In the genomic region with DNA sequence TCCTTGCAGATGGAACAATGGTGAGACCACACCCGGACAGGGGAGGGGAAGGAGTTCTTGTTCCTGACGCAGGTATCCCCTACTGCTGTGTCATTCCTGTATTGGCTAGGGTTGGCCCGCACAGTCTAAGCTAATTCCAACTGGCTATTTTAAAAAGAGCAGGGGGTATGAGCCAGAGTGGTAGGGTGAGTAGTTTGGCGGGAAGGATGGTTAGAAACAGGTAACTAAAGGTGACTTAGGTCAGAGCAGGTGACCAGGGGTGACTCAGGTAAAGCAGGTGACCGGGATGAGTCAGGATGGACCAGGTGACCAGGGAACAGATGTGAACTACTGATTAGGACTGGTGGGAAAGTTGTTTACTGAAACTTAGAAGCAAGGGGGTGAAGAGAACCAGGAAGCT, we compare ENCODE assay signal across 12 cellular contexts. TPM values are rescaled to one million over a fixed set of nuclear protein-coding genes. Genes with fewer than 3 reads are reported as not detected.
DNase-seq lines count a peak whose midpoint lies in the region; ATAC-seq, FAIRE-seq and TF ChIP-seq lines count a peak whose summit lies in the region.
"Had no signal": no experiment of that assay in that cellular context is flagged by ENCODE, and none has a peak within 500 bp of the region (broad histone marks: within the 10 kb centered on the region; RNA-seq: fewer than 3 reads in every experiment).

No MANE protein-coding gene starts in this region.

- H3K27me3 ChIP-seq in cardiac muscle cell (no peaks in the 10 kb centered on the region), heart left ventricle (no peaks in the 10 kb centered on the region), HepG2 (ENCODE audit: control insufficient read depth in 1 of 2, insufficient read depth in 2 of 2, low read length in 2 of 2) (no peaks in the 10 kb centered on the region)

- no peak overlapping the region for H2AFZ ChIP-seq in HepG2 (ENCODE audit: low read length)

- CTCF ChIA-PET in HepG2 (lab: Yijun Ruan, JAX; ENCODE audit: low intra/inter-chr PET ratio, low total read pairs) = no interaction called here
- CTCF ChIA-PET in activated naive CD4-positive, alpha-beta T cell treated with anti-CD3 and anti-CD28 coated beads for 36 hours (lab: Charles Lee) = no interaction called here

- peak overlapping the region; percentile 2 for H3K27ac Mint-ChIP-seq in activated naive CD8-positive, alpha-beta T cell treated with anti-CD3 and anti-CD28 coated beads, Interleukin-2, amount 50 U/mL, for 24 hours
- no peak overlapping the region for H3K27ac Mint-ChIP-seq in activated naive CD4-positive, alpha-beta T cell treated with anti-CD3 and anti-CD28 coated beads for 36 hours

- in situ Hi-C loops in HepG2 (cut with HindIII; ENCODE audit: extremely low pct_ligation_motif_present, low pct_unique_long_range_greater_than_20kb) = no loop called here

- H3K9me3 ChIP-seq in cardiac muscle cell (ENCODE audit: low read depth) (no peaks in the 10 kb centered on the region), heart left ventricle (no peaks in the 10 kb centered on the region), HepG2 (ENCODE audit: low read length) (no peaks in the 10 kb centered on the region)

- peaks cover 19% of the 10 kb centered on the region for H3K4me1 ChIP-seq in cardiac muscle cell (ENCODE audit: low read depth)
- H3K4me1 ChIP-seq in heart left ventricle = peaks cover 0 to 34% (median 12%) of the 10 kb centered on the region in 12 donors
- H3K4me1 ChIP-seq in HepG2 (ENCODE audit: insufficient read depth, low read length) = peaks cover 26% of the 10 kb centered on the region

- no peaks in the 10 kb centered on the region for H3K27me3 Mint-ChIP-seq in activated naive CD8-positive, alpha-beta T cell treated with anti-CD3 and anti-CD28 coated beads, Interleukin-2, amount 50 U/mL, for 24 hours
- no peaks in the 10 kb centered on the region for H3K27me3 Mint-ChIP-seq in activated naive CD4-positive, alpha-beta T cell treated with anti-CD3 and anti-CD28 coated beads for 36 hours (ENCODE audit: low read depth)

- FAIRE-seq in HepG2 (lab: Jason Lieb, UNC) = no peak

- intact Hi-C loops in heart left ventricle (cut with DNase I) (no loop called here), HepG2 (cut with micrococcal nuclease; ENCODE audit: unreplicated experiment) (no loop called here)
- intact Hi-C loops in activated naive CD4-positive, alpha-beta T cell treated with anti-CD3 and anti-CD28 coated beads for 36 hours (cut with micrococcal nuclease) = no loop called here

- peaks cover 73% of the 10 kb centered on the region for H3K79me2 ChIP-seq in HepG2 (ENCODE audit: insufficient read depth, low read length)

- TF ChIP-seq RAD21 in HepG2 (CRISPR knock-in tag; IDR thresholded peaks at IDR 0.05) = no peak

- DNase-seq in cardiac muscle cell (ENCODE audit: low read depth in 1 of 2, low spot score in 1 of 2) (no peak), heart left ventricle (no peak), HepG2 (ENCODE audit: low spot score) (peak; percentile 7), CD1c-positive myeloid dendritic cell (ENCODE audit: extremely low spot score) (no peak), NCI-H1436 (lab: John Stamatoyannopoulos, UW) (no peak)
- DNase-seq in activated naive CD8-positive, alpha-beta T cell treated with anti-CD3 and anti-CD28 coated beads, Interleukin-2, amount 50 U/mL, for 24 hours = no peak
- DNase-seq in activated naive CD4-positive, alpha-beta T cell treated with anti-CD3 and anti-CD28 coated beads for 36 hours = no peak
- DNase-seq: amygdala, glutamatergic neuron, SW 1271 had no signal

- TF ChIP-seq EP300 in HepG2 (IDR thresholded peaks at IDR 0.05; ENCODE audit: low read depth in 2 of 2, low read length in 2 of 2) (no peak), HepG2 (CRISPR knock-in tag; IDR thresholded peaks at IDR 0.05; ENCODE audit: borderline replicate concordance) (no peak)

- TF ChIP-seq CTCF in cardiac muscle cell (IDR thresholded peaks at IDR 0.05; ENCODE audit: low read depth, low read length) (no peak), heart left ventricle (IDR thresholded peaks at IDR 0.05) (no peak), HepG2 (CRISPR knock-in tag; IDR thresholded peaks at IDR 0.05) (no peak)

- 83 to 92% (median 87%) methylated on average over 5 of the region's 5 CpGs for WGBS in heart left ventricle, 4 donors
- WGBS in HepG2 (ENCODE audit: low lambda C conversion rate) = 94% methylated on average over 5 of the region's 5 CpGs

- peaks cover 56% of the 10 kb centered on the region for H4K20me1 ChIP-seq in HepG2 (ENCODE audit: insufficient read depth, low read length)

- TF ChIP-seq POLR2A in heart left ventricle (IDR thresholded peaks at IDR 0.05) (no peak), HepG2 (IDR thresholded peaks at IDR 0.05; ENCODE audit: insufficient read depth in 1 of 2, low read depth in 2 of 2, low read length in 2 of 2) (no peak)

- H3K36me3 ChIP-seq in cardiac muscle cell (peaks cover 24% of the 10 kb centered on the region), heart left ventricle (peaks cover 0 to 28% (median 18%) of the 10 kb centered on the region in 9 donors), HepG2 (replicated peaks in 1 of 2; ENCODE audit: control insufficient read depth in 1 of 2, insufficient read depth in 2 of 2, low read length in 2 of 2) (peaks cover 4 to 24% of the 10 kb centered on the region in 2 experiments)

- H3K4me2 ChIP-seq in HepG2 (ENCODE audit: low read depth, low read length) = no peak overlapping the region
- H3K4me2 ChIP-seq: KMS-11 had no signal

- H3K27ac ChIP-seq in cardiac muscle cell (peak overlapping the region; percentile 67), heart left ventricle (no peak overlapping the region), HepG2 (ENCODE audit: extremely low read length, insufficient read depth, low read length) (no peak overlapping the region)
- H3K27ac ChIP-seq: KMS-11 had no signal

- peaks cover 49% of the 10 kb centered on the region for H3K4me1 Mint-ChIP-seq in activated naive CD8-positive, alpha-beta T cell treated with anti-CD3 and anti-CD28 coated beads, Interleukin-2, amount 50 U/mL, for 24 hours
- H3K4me1 Mint-ChIP-seq in activated naive CD4-positive, alpha-beta T cell treated with anti-CD3 and anti-CD28 coated beads for 36 hours (ENCODE audit: low read depth) = peaks cover 51% of the 10 kb centered on the region

- POLR2A ChIA-PET in HepG2 (lab: Yijun Ruan, JAX) = no interaction called here

- no TSS peak for BruUV-seq in HepG2 (replicated peaks; lab: Mats Ljungman, UMichigan)

- H3K36me3 Mint-ChIP-seq in activated naive CD8-positive, alpha-beta T cell treated with anti-CD3 and anti-CD28 coated beads, Interleukin-2, amount 50 U/mL, for 24 hours (ENCODE audit: low read depth) = peaks cover 27% of the 10 kb centered on the region
- peaks cover 18% of the 10 kb centered on the region for H3K36me3 Mint-ChIP-seq in activated naive CD4-positive, alpha-beta T cell treated with anti-CD3 and anti-CD28 coated beads for 36 hours (ENCODE audit: low read depth)

- H3K4me3 Mint-ChIP-seq in activated naive CD8-positive, alpha-beta T cell treated with anti-CD3 and anti-CD28 coated beads, Interleukin-2, amount 50 U/mL, for 24 hours = no peak overlapping the region
- no peak overlapping the region for H3K4me3 Mint-ChIP-seq in activated naive CD4-positive, alpha-beta T cell treated with anti-CD3 and anti-CD28 coated beads for 36 hours

- ATAC-seq in heart left ventricle = no peak
- no peak for ATAC-seq in activated naive CD8-positive, alpha-beta T cell treated with anti-CD3 and anti-CD28 coated beads, Interleukin-2, amount 50 U/mL, for 24 hours
- ATAC-seq in HepG2 = no peak; the same call in 2 of the 3 replicates
- no peak for ATAC-seq in GM21381 (IDR thresholded peaks at IDR 0.05; ENCODE audit: unreplicated experiment)

- no peaks in the 10 kb centered on the region for H3K9me3 Mint-ChIP-seq in activated naive CD8-positive, alpha-beta T cell treated with anti-CD3 and anti-CD28 coated beads, Interleukin-2, amount 50 U/mL, for 24 hours
- no peaks in the 10 kb centered on the region for H3K9me3 Mint-ChIP-seq in activated naive CD4-positive, alpha-beta T cell treated with anti-CD3 and anti-CD28 coated beads for 36 hours

- H3K9ac ChIP-seq in HepG2 (ENCODE audit: insufficient read depth, low read depth, low read length) = no peak overlapping the region
- H3K9ac ChIP-seq: KMS-11 had no signal

- no peak overlapping the region for H3K4me3 ChIP-seq in cardiac muscle cell
- no peak overlapping the region for H3K4me3 ChIP-seq in heart left ventricle
- H3K4me3 ChIP-seq in HepG2 (replicated peaks in 1 of 3; ENCODE audit: insufficient read depth in 1 of 3, low read depth in 2 of 3, low read length in 3 of 3) = no peak overlapping the region

TF ChIP-seq in HepG2, 621 proteins besides CTCF, POLR2A, EP300 and RAD21 (continues in another document):
- no peak for TF ChIP-seq ZNF660 (CRISPR knock-in tag; IDR thresholded peaks at IDR 0.05; ENCODE audit: borderline replicate concordance, low read depth)
- TF ChIP-seq SPEN (CRISPR knock-in tag; IDR thresholded peaks at IDR 0.05; ENCODE audit: low read depth) = no peak

RNA-seq across cellular contexts. Expression of gene ZNF292, which starts 58.0 kb away (rescaled TPM):
- total RNA-seq in cardiac muscle cell = 43.3 and 48.7 TPM in 2 replicates
- polyA plus RNA-seq in cardiac muscle cell = 50.4 and 60.1 TPM in 2 replicates
- total RNA-seq in heart left ventricle = 10 to 100 TPM; 13.6 to 35.8 (median 28.1) TPM
- 1 to 10 TPM; 4.0 to 5.6 TPM for polyA plus RNA-seq in heart left ventricle
- total RNA-seq in HepG2 (2016; rRNA removed; fragmentation: Illumina TruSeq; extraction: Trizol) = 12.8 and 15.4 TPM in 2 replicates
- 70.6 and 73.9 TPM in 2 replicates for total RNA-seq in HepG2 (2016; cell fraction: cytosol; rRNA removed; fragmentation: Illumina TruSeq; extraction: Trizol; ENCODE audit: low read depth)
- total RNA-seq in HepG2 (2016; cell fraction: insoluble cytoplasmic fraction; rRNA removed; fragmentation: Illumina TruSeq; extraction: Trizol) = 12.7 and 13.8 TPM in 2 replicates
- total RNA-seq in HepG2 (2016; cell fraction: membrane; rRNA removed; fragmentation: Illumina TruSeq; extraction: Trizol) = 15.6 and 16.5 TPM in 2 replicates
- 38.9 and 39.3 TPM in 2 replicates for total RNA-seq in HepG2 (2016; cell fraction: nucleus; rRNA removed; fragmentation: Illumina TruSeq; extraction: Trizol)
- polyA plus RNA-seq in HepG2 (2011; rRNA removed) = 5.6 and 9.9 TPM in 2 replicates
- 1.6 and 2.3 TPM in 2 replicates for polyA plus RNA-seq in HepG2 (2011; cell fraction: cytosol; rRNA removed)
- 14.5 and 16.5 TPM in 2 replicates for polyA plus RNA-seq in HepG2 (2011; cell fraction: nucleus; rRNA removed)
- 8.2 and 8.5 TPM in 2 replicates for polyA plus RNA-seq in HepG2 (2012)
- 0.14 and 0.21 TPM in 2 replicates for polyA plus RNA-seq in HepG2 (2016; cell fraction: cytosol; fragmentation: Illumina TruSeq; extraction: Trizol; ENCODE audit: low read depth)
- 4.9 and 5.6 TPM in 2 replicates for polyA plus RNA-seq in HepG2 (2016; cell fraction: insoluble cytoplasmic fraction; fragmentation: Illumina TruSeq; extraction: Trizol; ENCODE audit: low read depth)
- 0.45 and 0.56 TPM in 2 replicates for polyA plus RNA-seq in HepG2 (2016; cell fraction: membrane; fragmentation: Illumina TruSeq; extraction: Trizol; ENCODE audit: low read depth)
- 19.9 and 22.9 TPM in 2 replicates for polyA plus RNA-seq in HepG2 (2016; cell fraction: nucleus; fragmentation: Illumina TruSeq; extraction: Trizol; ENCODE audit: insufficient read depth, low read depth)
- 15.3 and 25.7 TPM in 2 replicates for polyA minus RNA-seq in HepG2 (2011; rRNA and poly(A)+ RNA removed; ENCODE audit: low replicate concordance)
- 14.0 and 14.8 TPM in 2 replicates for polyA minus RNA-seq in HepG2 (2011; cell fraction: cytosol; rRNA and poly(A)+ RNA removed)
- polyA minus RNA-seq in HepG2 (2011; cell fraction: nucleus; rRNA and poly(A)+ RNA removed) = 192 and 247 TPM in 2 replicates
- 10 to 100 TPM; 39.5 to 41.2 TPM for total RNA-seq in activated naive CD4-positive, alpha-beta T cell treated with anti-CD3 and anti-CD28 coated beads for 36 hours
